Comparison of ENCODE assay signal across 8 cellular contexts in the genomic region with DNA sequence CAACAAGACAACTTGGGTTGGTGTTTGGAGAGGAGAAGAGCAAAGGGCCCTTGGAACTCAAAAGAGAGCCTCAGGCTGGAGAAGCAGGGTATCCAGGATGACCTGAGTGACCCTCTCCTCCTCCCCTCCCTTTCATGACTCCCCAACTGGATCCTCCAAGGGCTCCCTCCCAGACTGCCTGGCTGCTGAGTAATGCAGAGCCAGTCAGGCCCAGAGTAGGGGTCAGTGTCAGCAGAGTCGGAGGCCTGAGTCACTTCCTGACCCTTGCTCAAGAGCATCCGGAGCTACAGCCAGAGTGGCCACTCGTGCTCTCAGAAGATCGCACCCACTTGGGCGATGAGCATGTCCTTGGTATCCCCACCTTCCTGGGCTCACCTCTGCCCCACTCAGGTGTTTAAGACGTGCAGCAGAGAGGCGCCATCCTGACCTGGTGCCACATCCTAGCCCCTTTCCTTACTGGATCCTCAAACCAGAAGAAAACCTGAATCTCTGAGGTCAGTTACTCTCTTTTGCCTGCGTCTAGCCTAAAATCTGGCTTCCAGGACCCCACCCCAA. TPM values are rescaled to one million over a fixed set of nuclear protein-coding genes. Genes with fewer than 3 reads are reported as not detected.
DNase-seq lines count a peak whose midpoint lies in the region; ATAC-seq, FAIRE-seq and TF ChIP-seq lines count a peak whose summit lies in the region.

No MANE protein-coding gene starts in this region.

- peaks cover 0 to 27% (median under 1%) of the 10 kb centered on the region in 4 donors for H3K4me1 ChIP-seq in right lobe of liver

- H3K27me3 Mint-ChIP-seq in dendritic cell treated with granulocyte-macrophage colony-stimulating factor and Interleukin-4, amounts not matched to agents 40 ng/mL and 50 ng/mL, for 4 days = peaks cover 2% of the 10 kb centered on the region

- intact Hi-C loops in dendritic cell treated with granulocyte-macrophage colony-stimulating factor and Interleukin-4, amounts not matched to agents 40 ng/mL and 50 ng/mL, for 4 days (cut with micrococcal nuclease) = no loop called here
- intact Hi-C loops in right lobe of liver (cut with DNase I) = no loop called here

- TF ChIP-seq CTCF in right lobe of liver (IDR thresholded peaks at IDR 0.05) = no peak

- no peaks in the 10 kb centered on the region for H3K27me3 ChIP-seq in right lobe of liver

- peaks cover 71% of the 10 kb centered on the region for H3K4me1 Mint-ChIP-seq in dendritic cell treated with granulocyte-macrophage colony-stimulating factor and Interleukin-4, amounts not matched to agents 40 ng/mL and 50 ng/mL, for 4 days (ENCODE audit: low read depth)

- no peaks in the 10 kb centered on the region for H3K36me3 ChIP-seq in right lobe of liver

- H3K9me3 ChIP-seq in right lobe of liver = no peaks in the 10 kb centered on the region

- no peak overlapping the region for H3K27ac ChIP-seq in right lobe of liver

- DNase-seq in AG08395 (ENCODE audit: low spot score) = peak; percentile 92
- DNase-seq in LHCN-M2 (ENCODE audit: low read depth) = peak; percentile 90
- peak; percentile 73 to 79 (median 78) for DNase-seq in right lobe of liver
- DNase-seq in GM12891 (ENCODE audit: insufficient read length, low spot score) = no peak

- TF ChIP-seq POLR2A in right lobe of liver (IDR thresholded peaks at IDR 0.05) (peak; percentile 44), GM12891 (IDR thresholded peaks at IDR 0.05; ENCODE audit: low read depth, low read length) (no peak)

- peak overlapping the region; percentile 80 for H3K27ac Mint-ChIP-seq in dendritic cell treated with granulocyte-macrophage colony-stimulating factor and Interleukin-4, amounts not matched to agents 40 ng/mL and 50 ng/mL, for 4 days

- peaks cover 3% of the 10 kb centered on the region for H3K36me3 Mint-ChIP-seq in dendritic cell treated with granulocyte-macrophage colony-stimulating factor and Interleukin-4, amounts not matched to agents 40 ng/mL and 50 ng/mL, for 4 days (ENCODE audit: low read depth)

- WGBS in right lobe of liver (ENCODE audit: insufficient coverage, low coverage, low lambda C conversion rate, missing lambda C conversion rate) = 67% methylated on average over 8 of the region's 8 CpGs

- peak overlapping the region; percentile 46 for H3K4me3 Mint-ChIP-seq in dendritic cell treated with granulocyte-macrophage colony-stimulating factor and Interleukin-4, amounts not matched to agents 40 ng/mL and 50 ng/mL, for 4 days

- no peak for FAIRE-seq in GM12891 (lab: Jason Lieb, UNC)

- H3K4me3 ChIP-seq in right lobe of liver = no peak overlapping the region

- H3K9me3 Mint-ChIP-seq in dendritic cell treated with granulocyte-macrophage colony-stimulating factor and Interleukin-4, amounts not matched to agents 40 ng/mL and 50 ng/mL, for 4 days = no peaks in the 10 kb centered on the region

- peak; percentile 32 to 63 (median 57) for ATAC-seq in right lobe of liver
- no peak for ATAC-seq in GM21723 (IDR thresholded peaks at IDR 0.05; ENCODE audit: unreplicated experiment)
- ATAC-seq in GM21576 (IDR thresholded peaks at IDR 0.05; ENCODE audit: unreplicated experiment) = no peak
- ATAC-seq in activated CD4-positive, CD25-positive, alpha-beta regulatory T cell treated with anti-CD3 and anti-CD28 coated beads, Interleukin-2, amount 50 U/mL, for 24 hours = no peak

TF ChIP-seq in GM12891, 5 proteins besides CTCF, POLR2A, EP300 and RAD21:
- no peak for TF ChIP-seq POLR2AphosphoS5 (IDR thresholded peaks at IDR 0.05; ENCODE audit: low read depth, low read length)
- TF ChIP-seq SPI1 (IDR thresholded peaks at IDR 0.05; ENCODE audit: low read depth, low read length) = no peak
- no peak for TF ChIP-seq TAF1 (IDR thresholded peaks at IDR 0.05; ENCODE audit: low read depth, low read length)
- TF ChIP-seq POU2F2 (IDR thresholded peaks at IDR 0.05; ENCODE audit: low read depth, low read length) = no peak
- TF ChIP-seq PAX5 (IDR thresholded peaks at IDR 0.05; ENCODE audit: insufficient read depth, low read length, severe bottlenecking) = no peak

RNA-seq across cellular contexts. Expression of gene MAPK13, which starts 2.8 kb away (rescaled TPM):
- total RNA-seq in LHCN-M2 (2014; rRNA removed) (0.63 and 1.0 TPM in 2 replicates), right lobe of liver (1 to 10 TPM; 2.2 to 5.0 (median 3.0) TPM)
- 1.2 TPM for polyA plus RNA-seq in LHCN-M2 (2012)
- 6.2 TPM for polyA plus RNA-seq in GM12891 (2012; ENCODE audit: low read depth, missing spikeins)

Comparison
In these comparisons a context has a peak if more than half of its experiments do, and no peak if none do; other contexts are left out.
1. ATAC-seq: peak in right lobe of liver (4 of 4); none in GM21723 (single experiment), GM21576 (single experiment) and activated CD4-positive, CD25-positive, alpha-beta regulatory T cell treated with anti-CD3 and anti-CD28 coated beads, Interleukin-2, amount 50 U/mL, for 24 hours (0 of 2).